ENCODE assay signal across 8 cellular contexts in the genomic region with DNA sequence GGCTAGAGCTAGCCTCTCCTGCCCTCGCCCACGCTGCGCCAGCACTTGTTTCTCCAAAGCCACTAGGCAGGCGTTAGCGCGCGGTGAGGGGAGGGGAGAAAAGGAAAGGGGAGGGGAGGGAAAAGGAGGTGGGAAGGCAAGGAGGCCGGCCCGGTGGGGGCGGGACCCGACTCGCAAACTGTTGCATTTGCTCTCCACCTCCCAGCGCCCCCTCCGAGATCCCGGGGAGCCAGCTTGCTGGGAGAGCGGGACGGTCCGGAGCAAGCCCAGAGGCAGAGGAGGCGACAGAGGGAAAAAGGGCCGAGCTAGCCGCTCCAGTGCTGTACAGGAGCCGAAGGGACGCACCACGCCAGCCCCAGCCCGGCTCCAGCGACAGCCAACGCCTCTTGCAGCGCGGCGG. TPM values are rescaled to one million over a fixed set of nuclear protein-coding genes. Genes with fewer than 3 reads are reported as not detected.
DNase-seq lines count a peak whose midpoint lies in the region; ATAC-seq and TF ChIP-seq lines count a peak whose summit lies in the region.

A gene with protein sequence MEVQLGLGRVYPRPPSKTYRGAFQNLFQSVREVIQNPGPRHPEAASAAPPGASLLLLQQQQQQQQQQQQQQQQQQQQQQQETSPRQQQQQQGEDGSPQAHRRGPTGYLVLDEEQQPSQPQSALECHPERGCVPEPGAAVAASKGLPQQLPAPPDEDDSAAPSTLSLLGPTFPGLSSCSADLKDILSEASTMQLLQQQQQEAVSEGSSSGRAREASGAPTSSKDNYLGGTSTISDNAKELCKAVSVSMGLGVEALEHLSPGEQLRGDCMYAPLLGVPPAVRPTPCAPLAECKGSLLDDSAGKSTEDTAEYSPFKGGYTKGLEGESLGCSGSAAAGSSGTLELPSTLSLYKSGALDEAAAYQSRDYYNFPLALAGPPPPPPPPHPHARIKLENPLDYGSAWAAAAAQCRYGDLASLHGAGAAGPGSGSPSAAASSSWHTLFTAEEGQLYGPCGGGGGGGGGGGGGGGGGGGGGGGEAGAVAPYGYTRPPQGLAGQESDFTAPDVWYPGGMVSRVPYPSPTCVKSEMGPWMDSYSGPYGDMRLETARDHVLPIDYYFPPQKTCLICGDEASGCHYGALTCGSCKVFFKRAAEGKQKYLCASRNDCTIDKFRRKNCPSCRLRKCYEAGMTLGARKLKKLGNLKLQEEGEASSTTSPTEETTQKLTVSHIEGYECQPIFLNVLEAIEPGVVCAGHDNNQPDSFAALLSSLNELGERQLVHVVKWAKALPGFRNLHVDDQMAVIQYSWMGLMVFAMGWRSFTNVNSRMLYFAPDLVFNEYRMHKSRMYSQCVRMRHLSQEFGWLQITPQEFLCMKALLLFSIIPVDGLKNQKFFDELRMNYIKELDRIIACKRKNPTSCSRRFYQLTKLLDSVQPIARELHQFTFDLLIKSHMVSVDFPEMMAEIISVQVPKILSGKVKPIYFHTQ (plus strand): TSS at position 204 of the 400 bp plus-strand sequence. CDS start 1,126 bp downstream, outside the sequence.

- no peaks in the 10 kb centered on the region for H3K36me3 Mint-ChIP-seq in activated T-helper 17 cell treated with anti-CD3 and anti-CD28 coated beads, Interleukin-2, amount 50 U/mL, for 72 hours (ENCODE audit: low read depth)

- BruUV-seq in A673 (replicated peaks; lab: Mats Ljungman, UMichigan), result no TSS peak

- no peak for TF ChIP-seq CTCF in HEK293 (tag by site-specific recombination; IDR thresholded peaks at IDR 0.05)
- no peak for TF ChIP-seq CTCF in A673 (conservative IDR thresholded peaks at IDR 0.05; ENCODE audit: low read depth, low read length)

- peaks cover 3% of the 10 kb centered on the region for H3K9me3 Mint-ChIP-seq in activated T-helper 17 cell treated with anti-CD3 and anti-CD28 coated beads, Interleukin-2, amount 50 U/mL, for 72 hours

- H3K9me3 ChIP-seq in HEK293 (ENCODE audit: control insufficient read depth, insufficient read depth, low read depth, low read length) (no peaks in the 10 kb centered on the region; the same call in 1 of the 2 replicates), A673 (ENCODE audit: low read depth, low read length, poor library complexity, severe bottlenecking) (no peaks in the 10 kb centered on the region)

- H3K27me3 Mint-ChIP-seq in activated T-helper 17 cell treated with anti-CD3 and anti-CD28 coated beads, Interleukin-2, amount 50 U/mL, for 72 hours, result peaks cover 23% of the 10 kb centered on the region

- POLR2A ChIA-PET in HEK293 (lab: Yijun Ruan, JAX), result interaction anchor here (0.6 kb wide), 1 partner anchor 14 kb away, joined by 3 read pairs; no protein-coding TSS in a partner anchor
- POLR2A ChIA-PET in A673 (lab: Charles Lee; ENCODE audit: low non-redundant PET), result no interaction called here

- H3K4me1 ChIP-seq in HEK293 (ENCODE audit: control insufficient read depth, insufficient read depth, low read length) (no peaks in the 10 kb centered on the region), A673 (ENCODE audit: insufficient read depth, low read length, poor library complexity, severe bottlenecking) (no peaks in the 10 kb centered on the region)

- H3K36me3 ChIP-seq in HEK293 (ENCODE audit: control insufficient read depth in 2 of 2, insufficient read depth in 1 of 2, low read length in 2 of 2), result no peaks in the 10 kb centered on the region
- no peaks in the 10 kb centered on the region for H3K36me3 ChIP-seq in A673 (ENCODE audit: insufficient read depth, low read length, poor library complexity, severe bottlenecking)

- no peak within 1 kb of the TSS for H3K27ac Mint-ChIP-seq in activated T-helper 17 cell treated with anti-CD3 and anti-CD28 coated beads, Interleukin-2, amount 50 U/mL, for 72 hours

- CTCF ChIA-PET in HEK293 (lab: Yijun Ruan, JAX), result no interaction called here
- CTCF ChIA-PET in A673 (lab: Charles Lee), result interaction anchor here (0.6 kb wide), 1 partner anchor 1189 kb away, joined by 3 read pairs; no protein-coding TSS in a partner anchor

- peak; percentile 45 for DNase-seq in iPS DF 19.7 (ENCODE audit: low read depth, low spot score)
- DNase-seq in sciatic nerve (ENCODE audit: low spot score), result peak; percentile 83
- no peak for DNase-seq in DMS153 (lab: John Stamatoyannopoulos, UW)
- no peak for DNase-seq in A673 (ENCODE audit: low spot score)

- no peak for ATAC-seq in activated T-helper 17 cell treated with anti-CD3 and anti-CD28 coated beads, Interleukin-2, amount 50 U/mL, for 72 hours (replicated peaks)
- ATAC-seq in sciatic nerve (peak; percentile 89), GM19397 (IDR thresholded peaks at IDR 0.05; ENCODE audit: unreplicated experiment) (no peak), HG02981 (IDR thresholded peaks at IDR 0.05; ENCODE audit: unreplicated experiment) (no peak)

- H3K4me3 Mint-ChIP-seq in activated T-helper 17 cell treated with anti-CD3 and anti-CD28 coated beads, Interleukin-2, amount 50 U/mL, for 72 hours, result peak within 1 kb of the TSS; percentile 46

- peaks cover 28% of the 10 kb centered on the region for H3K27me3 ChIP-seq in A673 (replicated peaks; ENCODE audit: insufficient read depth, low read depth, low read length, poor library complexity)

- intact Hi-C loops in sciatic nerve (cut with DNase I) (no loop called here), A673 (cut with micrococcal nuclease; ENCODE audit: unreplicated experiment) (no loop called here)

- H3K4me1 Mint-ChIP-seq in activated T-helper 17 cell treated with anti-CD3 and anti-CD28 coated beads, Interleukin-2, amount 50 U/mL, for 72 hours, result no peaks in the 10 kb centered on the region

- H3K4me3 ChIP-seq in HEK293 (ENCODE audit: low read depth, low read length) (peak within 1 kb of the TSS; percentile 30), A673 (ENCODE audit: low read depth, low read length, poor library complexity, severe bottlenecking) (no peak within 1 kb of the TSS)

- H3K27ac ChIP-seq in HEK293 (ENCODE audit: extremely low read depth, low read depth, low read length) (no peak within 1 kb of the TSS), A673 (ENCODE audit: low read depth, low read length, poor library complexity, severe bottlenecking) (no peak within 1 kb of the TSS)

TF ChIP-seq in HEK293, 187 proteins besides CTCF, POLR2A, EP300 and RAD21:
- no peak for TF ChIP-seq HOXA7 (CRISPR knock-in tag; IDR thresholded peaks at IDR 0.05; ENCODE audit: borderline replicate concordance)
- peak; percentile 44 for TF ChIP-seq SP2 (tag by site-specific recombination; IDR thresholded peaks at IDR 0.05)
- TF ChIP-seq ZNF707 (tag by site-specific recombination; IDR thresholded peaks at IDR 0.05), result no peak
- no peak for TF ChIP-seq ZNF416 (tag by site-specific recombination; IDR thresholded peaks at IDR 0.05)
- no peak for TF ChIP-seq ZSCAN23 (tag by site-specific recombination; IDR thresholded peaks at IDR 0.05)
- no peak for TF ChIP-seq ZNF184 (tag by site-specific recombination; IDR thresholded peaks at IDR 0.05)
- TF ChIP-seq ZNF629 (tag by site-specific recombination; IDR thresholded peaks at IDR 0.05), result no peak
- no peak for TF ChIP-seq ZNF19 (tag by site-specific recombination; IDR thresholded peaks at IDR 0.05; ENCODE audit: low read depth)
- no peak for TF ChIP-seq BCL11B (tag by site-specific recombination; IDR thresholded peaks at IDR 0.05; ENCODE audit: low read depth)
- no peak for TF ChIP-seq SALL2 (tag by site-specific recombination; IDR thresholded peaks at IDR 0.05; ENCODE audit: borderline replicate concordance)
- TF ChIP-seq ZFHX2 (tag by site-specific recombination; conservative IDR thresholded peaks at IDR 0.05), result 0 out of 2 replicates have a peak, but pooled peaks have one; percentile 24
- peak; percentile 26; the same call in 1 of the 2 replicates for TF ChIP-seq SP3 (tag by site-specific recombination; IDR thresholded peaks at IDR 0.05)
- TF ChIP-seq GLIS1 (tag by site-specific recombination; IDR thresholded peaks at IDR 0.05), result no peak
- TF ChIP-seq ZNF202 (tag by site-specific recombination; IDR thresholded peaks at IDR 0.05; ENCODE audit: borderline replicate concordance), result no peak
- peak; percentile 79 for TF ChIP-seq SCRT2 (tag by site-specific recombination; IDR thresholded peaks at IDR 0.05)
- TF ChIP-seq ZNF398 (tag by site-specific recombination; IDR thresholded peaks at IDR 0.05), result 0 out of 2 replicates have a peak, but pooled peaks have one; percentile 18
- TF ChIP-seq, protein P1, sequence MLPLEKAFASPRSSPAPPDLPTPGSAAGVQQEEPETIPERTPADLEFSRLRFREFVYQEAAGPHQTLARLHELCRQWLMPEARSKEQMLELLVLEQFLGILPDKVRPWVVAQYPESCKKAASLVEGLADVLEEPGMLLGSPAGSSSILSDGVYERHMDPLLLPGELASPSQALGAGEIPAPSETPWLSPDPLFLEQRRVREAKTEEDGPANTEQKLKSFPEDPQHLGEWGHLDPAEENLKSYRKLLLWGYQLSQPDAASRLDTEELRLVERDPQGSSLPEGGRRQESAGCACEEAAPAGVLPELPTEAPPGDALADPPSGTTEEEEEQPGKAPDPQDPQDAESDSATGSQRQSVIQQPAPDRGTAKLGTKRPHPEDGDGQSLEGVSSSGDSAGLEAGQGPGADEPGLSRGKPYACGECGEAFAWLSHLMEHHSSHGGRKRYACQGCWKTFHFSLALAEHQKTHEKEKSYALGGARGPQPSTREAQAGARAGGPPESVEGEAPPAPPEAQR (tag by site-specific recombination; IDR thresholded peaks at IDR 0.05), result no peak
- no peak for TF ChIP-seq ZNF366 (tag by site-specific recombination; conservative IDR thresholded peaks at IDR 0.05)

RNA-seq across cellular contexts. Expression of the gene that starts here (rescaled TPM):
- under 1 TPM in 1 of 2 donors, not detected in 1; 0.03 TPM for total RNA-seq in activated T-helper 17 cell treated with anti-CD3 and anti-CD28 coated beads, Interleukin-2, amount 50 U/mL, for 72 hours
- total RNA-seq in sciatic nerve, result 13.1 TPM
- total RNA-seq in A673 (2021), result 0.11 TPM in 1 of 2 replicates, not detected in the other

Comparison
In these comparisons a context has a peak if more than half of its experiments do, and no peak if none do; other contexts are left out.
1. RNA of the gene that starts here (total RNA-seq): 13.1 TPM in sciatic nerve (single experiment); 0.11 TPM in A673 and 0.03 TPM in activated T-helper 17 cell treated with anti-CD3 and anti-CD28 coated beads, Interleukin-2, amount 50 U/mL, for 72 hours; every median in the first group is over 10 times any median in the second.
2. DNase-seq: peak in iPS DF 19.7 (single experiment) and sciatic nerve (single experiment); none in DMS153 (single experiment) and A673 (single experiment).